ENCODE assay signal across 11 cellular contexts in the genomic region with DNA sequence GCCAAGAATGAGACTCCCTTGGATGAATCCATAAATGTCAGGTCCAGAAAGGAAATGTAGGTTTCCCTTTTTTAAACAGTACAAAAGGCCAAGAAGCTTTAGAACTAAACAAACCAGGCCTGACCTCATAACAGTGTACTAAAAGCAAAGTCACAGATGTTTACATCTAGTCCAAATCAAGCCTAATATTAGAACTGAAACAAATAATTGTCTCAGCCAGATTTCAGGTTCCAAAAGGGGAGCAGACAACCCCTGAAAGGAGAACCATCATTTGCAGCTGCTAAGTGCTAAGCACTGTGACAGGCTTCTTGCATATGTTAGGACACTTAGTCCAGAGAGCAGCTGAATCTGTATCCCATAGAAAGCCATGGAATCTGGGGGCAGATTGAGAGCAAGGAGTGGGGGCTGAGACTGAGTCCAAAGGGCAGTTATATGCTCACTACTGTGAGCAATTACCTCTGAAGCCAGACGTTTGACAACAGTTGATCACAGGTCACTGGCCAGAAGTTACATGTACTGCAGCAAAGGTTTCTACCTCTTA.
DNase-seq lines count a peak whose midpoint lies in the region; ATAC-seq and TF ChIP-seq lines count a peak whose summit lies in the region.
"Had no signal": no experiment of that assay in that cellular context is flagged by ENCODE, and none has a peak within 500 bp of the region (broad histone marks: within the 10 kb centered on the region; RNA-seq: fewer than 3 reads in every experiment).

No MANE protein-coding gene starts in this region.

- no peak overlapping the region for H3K27ac Mint-ChIP-seq in stimulated activated memory B cell treated with anti-CD40 and anti-IgM and Interleukin-4, amounts not matched to agents 10 μg/mL and 1 μg/mL and 100 μg/mL, for 72 hours
- H3K27ac Mint-ChIP-seq in nephron progenitor cell = no peak overlapping the region

- H3K36me3 ChIP-seq in lower lobe of right lung = no peaks in the 10 kb centered on the region

- no peaks in the 10 kb centered on the region for H3K27me3 ChIP-seq in lower lobe of right lung (ENCODE audit: low read depth)

- no peak for TF ChIP-seq CTCF in lower lobe of right lung (IDR thresholded peaks at IDR 0.05)
- TF ChIP-seq CTCF in nephron progenitor cell (IDR thresholded peaks at IDR 0.05) = no peak

- H3K27ac ChIP-seq in lower lobe of right lung = peak overlapping the region; percentile 47

- no peak overlapping the region for H3K4me3 ChIP-seq in lower lobe of right lung

- ATAC-seq in GM18517 (IDR thresholded peaks at IDR 0.05; ENCODE audit: unreplicated experiment) = peak; percentile 82
- peak; percentile 91 for ATAC-seq in HG02588 (IDR thresholded peaks at IDR 0.05; ENCODE audit: unreplicated experiment)
- ATAC-seq in lower lobe of right lung = no peak
- no peak for ATAC-seq in stimulated activated memory B cell treated with anti-CD40 and anti-IgM and Interleukin-4, amounts not matched to agents 10 μg/mL and 1 μg/mL and 100 μg/mL, for 72 hours
- ATAC-seq: sciatic nerve had no signal

- peaks cover 5% of the 10 kb centered on the region for H3K27me3 Mint-ChIP-seq in stimulated activated memory B cell treated with anti-CD40 and anti-IgM and Interleukin-4, amounts not matched to agents 10 μg/mL and 1 μg/mL and 100 μg/mL, for 72 hours
- no peaks in the 10 kb centered on the region for H3K27me3 Mint-ChIP-seq in nephron progenitor cell (ENCODE audit: low read depth, poor library complexity)
- H3K27me3 Mint-ChIP-seq: brain had no signal

- DNase-seq in NAMALWA (ENCODE audit: low spot score) = peak; percentile 14
- DNase-seq in lower lobe of right lung = no peak
- DNase-seq in nephron progenitor cell = no peak
- no peak for DNase-seq in 8988T
- DNase-seq in SW 1271 (lab: John Stamatoyannopoulos, UW) = no peak
- DNase-seq: AML-193 had no signal

- no peak overlapping the region for H3K4me3 Mint-ChIP-seq in stimulated activated memory B cell treated with anti-CD40 and anti-IgM and Interleukin-4, amounts not matched to agents 10 μg/mL and 1 μg/mL and 100 μg/mL, for 72 hours
- no peak overlapping the region for H3K4me3 Mint-ChIP-seq in nephron progenitor cell
- H3K4me3 Mint-ChIP-seq: brain had no signal

- intact Hi-C loops in lower lobe of right lung (cut with DNase I) = no loop called here

- H3K9me3 Mint-ChIP-seq in stimulated activated memory B cell treated with anti-CD40 and anti-IgM and Interleukin-4, amounts not matched to agents 10 μg/mL and 1 μg/mL and 100 μg/mL, for 72 hours = no peaks in the 10 kb centered on the region
- H3K9me3 Mint-ChIP-seq in nephron progenitor cell = no peaks in the 10 kb centered on the region
- H3K9me3 Mint-ChIP-seq: brain had no signal

- no peaks in the 10 kb centered on the region for H3K4me1 Mint-ChIP-seq in stimulated activated memory B cell treated with anti-CD40 and anti-IgM and Interleukin-4, amounts not matched to agents 10 μg/mL and 1 μg/mL and 100 μg/mL, for 72 hours
- peaks cover 49% of the 10 kb centered on the region for H3K4me1 Mint-ChIP-seq in nephron progenitor cell

- peaks cover 42% of the 10 kb centered on the region for H3K4me1 ChIP-seq in lower lobe of right lung

- H3K36me3 Mint-ChIP-seq in stimulated activated memory B cell treated with anti-CD40 and anti-IgM and Interleukin-4, amounts not matched to agents 10 μg/mL and 1 μg/mL and 100 μg/mL, for 72 hours = no peaks in the 10 kb centered on the region
- no peaks in the 10 kb centered on the region for H3K36me3 Mint-ChIP-seq in nephron progenitor cell (ENCODE audit: low read depth)
- H3K36me3 Mint-ChIP-seq: brain had no signal

- H3K9me3 ChIP-seq in lower lobe of right lung = no peaks in the 10 kb centered on the region

Comparison
In these comparisons a context has a peak if more than half of its experiments do, and no peak if none do; other contexts are left out.
1. ATAC-seq: peak in GM18517 (single experiment) and HG02588 (single experiment); none in lower lobe of right lung (0 of 2) and stimulated activated memory B cell treated with anti-CD40 and anti-IgM and Interleukin-4, amounts not matched to agents 10 μg/mL and 1 μg/mL and 100 μg/mL, for 72 hours (single experiment).